In genomic region chr2:148042219-148042618, GRCh38 we compare ENCODE assay signal across 14 cellular contexts. TPM values are rescaled to one million over a fixed set of nuclear protein-coding genes. Genes with fewer than 3 reads are reported as not detected.
DNase-seq lines count a peak whose midpoint lies in the region; ATAC-seq, FAIRE-seq and TF ChIP-seq lines count a peak whose summit lies in the region.
"Had no signal": no experiment of that assay in that cellular context is flagged by ENCODE, and none has a peak within 500 bp of the region (broad histone marks: within the 10 kb centered on the region; RNA-seq: fewer than 3 reads in every experiment).

No MANE protein-coding gene starts in this region.

- no peak overlapping the region for H3K4me3 ChIP-seq in Caco-2 (ENCODE audit: low read depth, low read length)
- H3K4me3 ChIP-seq: cardiac muscle cell, left ventricle myocardium inferior had no signal

- peak; percentile 89 for ATAC-seq in GM21360 (IDR thresholded peaks at IDR 0.05; ENCODE audit: unreplicated experiment)
- ATAC-seq in HG02981 (IDR thresholded peaks at IDR 0.05; ENCODE audit: unreplicated experiment) = peak; percentile 73
- ATAC-seq in CD4-positive, alpha-beta T cell (ENCODE audit: poor library complexity) = no peak
- ATAC-seq in activated CD4-positive, alpha-beta T cell treated with anti-CD3 and anti-CD28 coated beads for 36 hours = no peak

- H3K4me3 Mint-ChIP-seq in Caco-2 (ENCODE audit: unreplicated experiment) = no peak overlapping the region
- no peak overlapping the region for H3K4me3 Mint-ChIP-seq in CD4-positive, alpha-beta T cell
- H3K4me3 Mint-ChIP-seq in activated CD4-positive, alpha-beta T cell treated with anti-CD3 and anti-CD28 coated beads for 36 hours = no peak overlapping the region
- H3K4me3 Mint-ChIP-seq: T-helper 2 cell treated with Interferon-gamma antibody and Interleukin-4, amounts not matched to agents 5 μg/mL and 100 μg/mL, for 36 hours had no signal

- CTCF ChIA-PET in Caco-2 (lab: Charles Lee) = interaction anchor here (0.5 kb wide), 2 partner anchors 21 to 193 kb away, joined by 3 read pairs; partner anchors contain the start of genes MBD5 and ORC4
- CTCF ChIA-PET in CD4-positive, alpha-beta T cell (lab: Charles Lee) = no interaction called here
- CTCF ChIA-PET in activated CD4-positive, alpha-beta T cell treated with anti-CD3 and anti-CD28 coated beads for 36 hours (lab: Charles Lee) = interaction anchor here (0.9 to 1.2 kb wide), 3 partner anchors 12 to 34 kb away, joined by 3 to 4 read pairs (median 3); no protein-coding TSS in a partner anchor

- no TSS peak for BruUV-seq in Caco-2 (replicated peaks; lab: Mats Ljungman, UMichigan)

- H3K4me1 Mint-ChIP-seq in Caco-2 (ENCODE audit: low read depth, unreplicated experiment) = no peaks in the 10 kb centered on the region
- H3K4me1 Mint-ChIP-seq in CD4-positive, alpha-beta T cell (ENCODE audit: low read depth) = peaks cover 27% of the 10 kb centered on the region
- H3K4me1 Mint-ChIP-seq in activated CD4-positive, alpha-beta T cell treated with anti-CD3 and anti-CD28 coated beads for 36 hours = peaks cover 11% of the 10 kb centered on the region

- no peak overlapping the region for H3K27ac ChIP-seq in CD4-positive, alpha-beta T cell (ENCODE audit: low read depth, low read length)
- H3K27ac ChIP-seq: cardiac muscle cell, left ventricle myocardium inferior had no signal

- H3K27ac Mint-ChIP-seq in Caco-2 (ENCODE audit: unreplicated experiment) = no peak overlapping the region
- H3K27ac Mint-ChIP-seq in CD4-positive, alpha-beta T cell = no peak overlapping the region
- no peak overlapping the region for H3K27ac Mint-ChIP-seq in activated CD4-positive, alpha-beta T cell treated with anti-CD3 and anti-CD28 coated beads for 36 hours
- H3K27ac Mint-ChIP-seq: T-helper 2 cell treated with Interferon-gamma antibody and Interleukin-4, amounts not matched to agents 5 μg/mL and 100 μg/mL, for 36 hours had no signal

- POLR2A ChIA-PET in Caco-2 (lab: Charles Lee) = no interaction called here
- POLR2A ChIA-PET in CD4-positive, alpha-beta T cell (lab: Charles Lee) = interaction anchor here (0.7 to 1.6 kb wide), 3 partner anchors 9 to 1027 kb away, joined by 3 to 6 read pairs (median 3); partner anchors contain the start of genes MBD5 and ORC4
- POLR2A ChIA-PET in activated CD4-positive, alpha-beta T cell treated with anti-CD3 and anti-CD28 coated beads for 36 hours (lab: Charles Lee) = no interaction called here

- TF ChIP-seq CTCF in Caco-2 (IDR thresholded peaks at IDR 0.05; ENCODE audit: insufficient read depth in 1 of 2, low read depth in 1 of 2, low read length in 1 of 2, severe bottlenecking in 1 of 2, unreplicated experiment in 1 of 2) = no peak
- TF ChIP-seq CTCF in CD4-positive, alpha-beta T cell (IDR thresholded peaks at IDR 0.05) = no peak

- H3K4me1 ChIP-seq in Caco-2 = no peaks in the 10 kb centered on the region

- no peaks in the 10 kb centered on the region for H3K27me3 Mint-ChIP-seq in Caco-2 (ENCODE audit: insufficient read depth, unreplicated experiment)
- H3K27me3 Mint-ChIP-seq in CD4-positive, alpha-beta T cell = no peaks in the 10 kb centered on the region
- no peaks in the 10 kb centered on the region for H3K27me3 Mint-ChIP-seq in activated CD4-positive, alpha-beta T cell treated with anti-CD3 and anti-CD28 coated beads for 36 hours

- no peaks in the 10 kb centered on the region for H3K36me3 Mint-ChIP-seq in Caco-2 (ENCODE audit: insufficient read depth, unreplicated experiment)
- H3K36me3 Mint-ChIP-seq in CD4-positive, alpha-beta T cell (ENCODE audit: low read depth) = peaks cover 15% of the 10 kb centered on the region
- peaks cover 7% of the 10 kb centered on the region for H3K36me3 Mint-ChIP-seq in activated CD4-positive, alpha-beta T cell treated with anti-CD3 and anti-CD28 coated beads for 36 hours (ENCODE audit: low read depth)

- no peaks in the 10 kb centered on the region for H3K36me3 ChIP-seq in Caco-2 (ENCODE audit: control insufficient read depth, insufficient read depth, low read length)
- H3K36me3 ChIP-seq: cardiac muscle cell had no signal

- H3K9me3 ChIP-seq in Caco-2 = no peaks in the 10 kb centered on the region
- no peaks in the 10 kb centered on the region for H3K9me3 ChIP-seq in CD4-positive, alpha-beta T cell (ENCODE audit: control insufficient read depth, low read length)
- H3K9me3 ChIP-seq: left ventricle myocardium inferior had no signal

- DNase-seq in GM12892 (ENCODE audit: insufficient read length) = no peak
- DNase-seq in NOMO-1 (lab: John Stamatoyannopoulos, UW; ENCODE audit: unreplicated experiment in 2 of 2) = peak; percentile 72 to 91
- DNase-seq in middle frontal gyrus (ENCODE audit: extremely low spot score, low spot score) = no peak
- no peak for DNase-seq in Caco-2
- DNase-seq in CD4-positive, alpha-beta T cell = no peak
- DNase-seq in activated CD4-positive, alpha-beta T cell treated with anti-CD3 and anti-CD28 coated beads for 36 hours = no peak
- DNase-seq: activated T-cell treated with anti-CD3 and anti-CD28 coated beads, Interleukin-2, amount 50 U/mL, for 48 hours; KG1; left ventricle myocardium inferior; NCI-H446 treated with DMSO at 0.1 percent for 48 hours had no signal

- TF ChIP-seq POLR2A in GM12892 (IDR thresholded peaks at IDR 0.05; ENCODE audit: low read depth, low read length) = no peak

- H3K9me3 Mint-ChIP-seq in Caco-2 (ENCODE audit: unreplicated experiment) = no peaks in the 10 kb centered on the region
- H3K9me3 Mint-ChIP-seq in CD4-positive, alpha-beta T cell = no peaks in the 10 kb centered on the region
- no peaks in the 10 kb centered on the region for H3K9me3 Mint-ChIP-seq in activated CD4-positive, alpha-beta T cell treated with anti-CD3 and anti-CD28 coated beads for 36 hours (ENCODE audit: low read depth)
- H3K9me3 Mint-ChIP-seq: T-helper 2 cell treated with Interferon-gamma antibody and Interleukin-4, amounts not matched to agents 5 μg/mL and 100 μg/mL, for 36 hours had no signal

- no peaks in the 10 kb centered on the region for H3K27me3 ChIP-seq in Caco-2 (replicated peaks; ENCODE audit: control insufficient read depth, insufficient read depth, low read length)
- H3K27me3 ChIP-seq in CD4-positive, alpha-beta T cell (ENCODE audit: control insufficient read depth, insufficient read depth, low read length) = no peaks in the 10 kb centered on the region
- H3K27me3 ChIP-seq: cardiac muscle cell had no signal

- peak; percentile 61 for FAIRE-seq in GM12892 (lab: Jason Lieb, UNC)

- intact Hi-C loops in Caco-2 (cut with micrococcal nuclease; ENCODE audit: unreplicated experiment) = no loop called here
- intact Hi-C loops in CD4-positive, alpha-beta T cell (cut with DNase I, micrococcal nuclease) = no loop called here
- intact Hi-C loops in activated CD4-positive, alpha-beta T cell treated with anti-CD3 and anti-CD28 coated beads for 36 hours (cut with DNase I, micrococcal nuclease) = no loop called here

RNA-seq across cellular contexts. Expression of gene MBD5, which starts 21.3 kb away (rescaled TPM):
- polyA plus RNA-seq in GM12892 (2012; ENCODE audit: missing spikeins) = 25.1 TPM
- total RNA-seq in Caco-2 (2022) = 23.7 and 27.5 TPM in 2 replicates
- 10 to 100 TPM; 49.8 to 52.9 TPM for total RNA-seq in CD4-positive, alpha-beta T cell
- total RNA-seq in activated CD4-positive, alpha-beta T cell treated with anti-CD3 and anti-CD28 coated beads for 36 hours = 10 to 100 TPM; 20.1 to 26.5 TPM

RNA-seq across cellular contexts. Expression of gene ORC4, which starts 21.7 kb away (rescaled TPM):
- 45.6 TPM for polyA plus RNA-seq in GM12892 (2012; ENCODE audit: missing spikeins)
- 56.3 and 59.9 TPM in 2 replicates for total RNA-seq in Caco-2 (2022)
- 10 to 100 TPM; 29.4 to 33.9 TPM for total RNA-seq in CD4-positive, alpha-beta T cell
- total RNA-seq in activated CD4-positive, alpha-beta T cell treated with anti-CD3 and anti-CD28 coated beads for 36 hours = 10 to 100 TPM; 41.2 to 41.8 TPM

Comparison
In these comparisons a context has a peak if more than half of its experiments do, and no peak if none do; other contexts are left out.
1. DNase-seq: peak in NOMO-1 (2 of 2); none in GM12892 (single experiment), middle frontal gyrus (single experiment), Caco-2 (0 of 2), CD4-positive, alpha-beta T cell (0 of 10) and activated CD4-positive, alpha-beta T cell treated with anti-CD3 and anti-CD28 coated beads for 36 hours (single experiment).
2. ATAC-seq: peak in GM21360 (single experiment) and HG02981 (single experiment); none in CD4-positive, alpha-beta T cell (single experiment) and activated CD4-positive, alpha-beta T cell treated with anti-CD3 and anti-CD28 coated beads for 36 hours (single experiment).